Comparison of ENCODE assay signal across 28 cellular contexts in genomic region chr19:37484406-37485115, GRCh38. TPM values are rescaled to one million over a fixed set of nuclear protein-coding genes. Genes with fewer than 3 reads are reported as not detected.
DNase-seq lines count a peak whose midpoint lies in the region; ATAC-seq and TF ChIP-seq lines count a peak whose summit lies in the region.
"Had no signal": no experiment of that assay in that cellular context is flagged by ENCODE, and none has a peak within 500 bp of the region (broad histone marks: within the 10 kb centered on the region; RNA-seq: fewer than 3 reads in every experiment).

No MANE protein-coding gene starts in this region.

- H3K36me3 ChIP-seq in liver (ENCODE audit: control insufficient read depth in 4 of 4, insufficient read depth in 3 of 4, low read depth in 1 of 4, low read length in 3 of 4): peaks cover 7 to 42% (median 38%) of the 10 kb centered on the region in 4 donors
- peaks cover 36 to 55% (median 44%) of the 10 kb centered on the region in 5 donors for H3K36me3 ChIP-seq in subcutaneous abdominal adipose tissue (ENCODE audit: control insufficient read depth in 5 of 5, insufficient read depth in 5 of 5, low read length in 5 of 5)

- ATAC-seq in right cardiac atrium (no peak), left cardiac atrium (no peak)
- ATAC-seq: activated naive CD4-positive, alpha-beta T cell treated with anti-CD3 and anti-CD28 coated beads, Interleukin-2, amount 50 U/mL, for 72 hours; lower lobe of right lung; stimulated activated naive CD8-positive, alpha-beta T cell treated with anti-CD3 and anti-CD28 coated beads, Interleukin-15, Interleukin-2, amounts not matched to agents 100 U/mL and 50 U/mL, for 24 hours had no signal

- DNase-seq in right cardiac atrium: no peak
- no peak for DNase-seq in left cardiac atrium
- DNase-seq in astrocyte of the hippocampus (ENCODE audit: low read depth, low spot score): peak; percentile 1
- no peak for DNase-seq in NCI-H2029 treated with DMSO at 0.1 percent for 48 hours (lab: John Stamatoyannopoulos, UW)
- no peak for DNase-seq in NCI-H1417 treated with DMSO at 0.1 percent for 48 hours (lab: John Stamatoyannopoulos, UW)
- no peak for DNase-seq in cerebellar cortex (ENCODE audit: low spot score)
- DNase-seq: 8988T; activated CD4-positive, alpha-beta memory T cell treated with anti-CD3 and anti-CD28 coated beads, Interleukin-2, amount 10 ng/mL, durations not matched to agents 7 days and 5 days; activated CD4-positive, CD25-positive, alpha-beta regulatory T cell treated with anti-CD3 and anti-CD28 coated beads, Interleukin-2, amount 50 U/mL, for 72 hours; activated CD8-positive, alpha-beta memory T cell treated with anti-CD3 and anti-CD28 coated beads, Interleukin-2, amount 50 U/mL, for 48 hours; aorta; CD4-positive, alpha-beta T cell; cerebellar nuclear complex; dorsolateral prefrontal cortex; GOT3; lower lobe of right lung; NCI-H1105 treated with DMSO at 0.1 percent for 48 hours; NCI-H2081; NCI-H82; posterior cingulate gyrus; stimulated activated naive CD8-positive, alpha-beta T cell treated with anti-CD3 and anti-CD28 coated beads, Interleukin-15, Interleukin-2, amounts not matched to agents 100 U/mL and 50 U/mL, for 24 hours had no signal

- intact Hi-C loops in right cardiac atrium (cut with DNase I) (no loop called here), left cardiac atrium (cut with DNase I) (no loop called here)

- whole genome bisulfite sequencing in right cardiac atrium: 98% methylated on average over 8 of the region's 8 CpGs
- 97% methylated on average over 8 of the region's 8 CpGs for WGBS in liver

- H3K9ac ChIP-seq in liver (ENCODE audit: low read depth in 1 of 2, low read length in 2 of 2) (no peak overlapping the region), subcutaneous abdominal adipose tissue (ENCODE audit: low read length in 5 of 5) (no peak overlapping the region)

- H3K9me3 ChIP-seq in right cardiac atrium (ENCODE audit: control insufficient read depth, low read length) (peaks cover 22% of the 10 kb centered on the region), liver (ENCODE audit: control insufficient read depth in 4 of 4, low read length in 3 of 4) (peaks cover 40 to 87% (median 63%) of the 10 kb centered on the region in 4 donors), subcutaneous abdominal adipose tissue (ENCODE audit: control insufficient read depth in 5 of 5, low read length in 5 of 5) (peaks cover 56 to 95% (median 90%) of the 10 kb centered on the region in 5 donors)

- no peaks in the 10 kb centered on the region for H3K27me3 ChIP-seq in right cardiac atrium (ENCODE audit: control insufficient read depth, insufficient read depth)
- no peaks in the 10 kb centered on the region for H3K27me3 ChIP-seq in liver (ENCODE audit: control insufficient read depth in 4 of 4, insufficient read depth in 4 of 4, low read length in 3 of 4)
- no peaks in the 10 kb centered on the region for H3K27me3 ChIP-seq in subcutaneous abdominal adipose tissue (ENCODE audit: control insufficient read depth in 5 of 5, insufficient read depth in 4 of 5, low read length in 5 of 5)
- H3K27me3 ChIP-seq: tibial nerve had no signal

- no peak for TF ChIP-seq CTCF in liver (IDR thresholded peaks at IDR 0.05; ENCODE audit: low read depth, low read length, missing input control)

- H3K4me1 ChIP-seq in right cardiac atrium (ENCODE audit: control insufficient read depth, insufficient read depth, low read length): no peaks in the 10 kb centered on the region
- no peaks in the 10 kb centered on the region for H3K4me1 ChIP-seq in liver (ENCODE audit: control insufficient read depth in 4 of 4, insufficient read depth in 4 of 4, low read length in 3 of 4)
- H3K4me1 ChIP-seq in subcutaneous abdominal adipose tissue (ENCODE audit: control insufficient read depth in 5 of 5, insufficient read depth in 5 of 5, low read length in 5 of 5): no peaks in the 10 kb centered on the region
- H3K4me1 ChIP-seq: lower lobe of right lung, tibial nerve had no signal

- TF ChIP-seq RAD21 in liver (IDR thresholded peaks at IDR 0.05): no peak

- no peak overlapping the region for H3K27ac ChIP-seq in right cardiac atrium (ENCODE audit: low read length)
- H3K27ac ChIP-seq in liver (ENCODE audit: low read depth in 1 of 2, low read length in 2 of 2): no peak overlapping the region
- H3K27ac ChIP-seq in subcutaneous abdominal adipose tissue (ENCODE audit: low read depth, low read length): no peak overlapping the region
- H3K27ac ChIP-seq: dorsolateral prefrontal cortex, epithelial cell of prostate, lower lobe of right lung, SK-N-MC, tibial nerve had no signal

- H3K4me3 ChIP-seq in right cardiac atrium (ENCODE audit: low read length) (peak overlapping the region; percentile 32), liver (ENCODE audit: low read depth in 1 of 3, low read length in 3 of 3) (peak overlapping the region in 2 of 3 donors; percentile 59 to 64), subcutaneous abdominal adipose tissue (ENCODE audit: low read depth in 1 of 5, low read length in 5 of 5) (peak overlapping the region; percentile 32 to 70 (median 47))
- H3K4me3 ChIP-seq: dorsolateral prefrontal cortex, lower lobe of right lung, SK-N-MC, tibial nerve had no signal

TF ChIP-seq in liver, 16 proteins besides CTCF, POLR2A, EP300 and RAD21:
- TF ChIP-seq SP1 (IDR thresholded peaks at IDR 0.05) (no peak), JUND (IDR thresholded peaks at IDR 0.05) (no peak), YY1 (IDR thresholded peaks at IDR 0.05) (no peak), EGR1 (IDR thresholded peaks at IDR 0.05; ENCODE audit: low read depth in 2 of 2) (no peak), FOXA1 (IDR thresholded peaks at IDR 0.05) (no peak), HNF4A (conservative IDR thresholded peaks at IDR 0.05) (no peak), MAX (IDR thresholded peaks at IDR 0.05) (no peak), ATF3 (IDR thresholded peaks at IDR 0.05) (no peak), TAF1 (conservative IDR thresholded peaks at IDR 0.05) (no peak), NR2F2 (IDR thresholded peaks at IDR 0.05) (no peak), RXRA (IDR thresholded peaks at IDR 0.05) (no peak), ZBTB33 (IDR thresholded peaks at IDR 0.05) (no peak)

RNA-seq across cellular contexts. Expression of gene ZNF570, which starts 15.4 kb away (rescaled TPM):
- 1 to 10 TPM; 7.0 to 7.8 (median 7.2) TPM for total RNA-seq in right cardiac atrium
- polyA plus RNA-seq in right cardiac atrium: 3.1 TPM
- 1 to 10 TPM; 6.3 to 6.5 TPM for total RNA-seq in left cardiac atrium
- 1 to 10 TPM; 2.2 to 2.3 TPM for total RNA-seq in liver
- under 1 TPM; 0.96 to 0.97 TPM for polyA plus RNA-seq in liver

RNA-seq across cellular contexts. Expression of gene ZNF569, which starts 17.3 kb away (rescaled TPM):
- total RNA-seq in right cardiac atrium (1 to 10 TPM; 4.7 to 7.9 (median 6.6) TPM), left cardiac atrium (1 to 10 TPM; 6.1 to 6.8 TPM), liver (1 to 10 TPM; 1.5 to 6.2 TPM)
- polyA plus RNA-seq in right cardiac atrium (3.5 TPM), liver (1 to 10 TPM in 1 of 2 donors, under 1 TPM in 1; 0.90 to 1.2 TPM)

RNA-seq across cellular contexts. Expression of gene ZNF793, which starts 22.2 kb away (rescaled TPM):
- total RNA-seq in right cardiac atrium (1 to 10 TPM; 6.0 to 9.2 (median 7.1) TPM), left cardiac atrium (1 to 10 TPM; 5.1 to 6.3 TPM), liver (under 1 TPM; 0.84 to 0.93 TPM)
- polyA plus RNA-seq in right cardiac atrium (4.4 TPM), liver (under 1 TPM; 0.15 to 0.18 TPM)
- total RNA-seq: MCF 10A had no signal
